In genomic region chr3:64029287-64029686, GRCh38 we compare ENCODE assay signal across 25 cellular contexts.
"Had no signal": no experiment of that assay in that cellular context is flagged by ENCODE, and none has a peak within 500 bp of the region (broad histone marks: within the 10 kb centered on the region; RNA-seq: fewer than 3 reads in every experiment).

No MANE protein-coding gene starts in this region.

- H2AFZ ChIP-seq: hepatocyte had no signal

- DNase-seq: dermis blood vessel endothelial cell; effector memory CD4-positive, alpha-beta T cell; foreskin keratinocyte; heart left ventricle; left cardiac atrium; left lung; mesenchymal stem cell; mucosa of descending colon; naive B cell; nucleus accumbens; sigmoid colon; spleen; stimulated activated naive B cell treated with anti-CD40 and anti-IgM and Interleukin-4, amounts not matched to agents 10 μg/mL and 1 μg/mL and 100 μg/mL, for 72 hours; transverse colon had no signal

- H3K4me2 ChIP-seq: hepatocyte had no signal

- H3K4me3 Mint-ChIP-seq: mesothelial cell of epicardium; naive B cell; natural killer cell treated with Interleukin-12 subunit alpha and Interleukin-12 subunit beta and Interleukin-15 and Interleukin-18, amount 100 ng/mL, for 72 hours; stimulated activated naive B cell treated with anti-CD40 and anti-IgM and Interleukin-4, amounts not matched to agents 10 μg/mL and 1 μg/mL and 100 μg/mL, for 72 hours; stimulated activated naive CD8-positive, alpha-beta T cell treated with anti-CD3 and anti-CD28 coated beads, Interleukin-15, Interleukin-2, amounts not matched to agents 100 ng/mL and 50 ng/mL, for 24 hours had no signal

- H3K36me3 Mint-ChIP-seq: naive B cell; natural killer cell treated with Interleukin-12 subunit alpha and Interleukin-12 subunit beta and Interleukin-15 and Interleukin-18, amount 100 ng/mL, for 72 hours had no signal

- H3K36me3 ChIP-seq: esophagus muscularis mucosa, gastroesophageal sphincter, heart left ventricle, left lung, prostate gland, right atrium auricular region, sigmoid colon, spleen, suprapubic skin, transverse colon, vagina had no signal

- H3K9me3 ChIP-seq: left lung, mucosa of descending colon, prostate gland, right atrium auricular region, sigmoid colon, transverse colon, vagina had no signal

- H3K27me3 ChIP-seq: esophagus muscularis mucosa, foreskin keratinocyte, gastroesophageal sphincter, hepatocyte, right atrium auricular region, sigmoid colon, vagina had no signal

- H3K27ac ChIP-seq: coronary artery, esophagus muscularis mucosa, foreskin keratinocyte, gastroesophageal sphincter, heart left ventricle, hepatocyte, left lung, prostate gland, right atrium auricular region, sigmoid colon, spleen, suprapubic skin, transverse colon, vagina had no signal

- H3K79me2 ChIP-seq: hepatocyte had no signal

- H3K4me3 ChIP-seq: coronary artery, esophagus muscularis mucosa, gastroesophageal sphincter, heart left ventricle, hepatocyte, left lung, mucosa of descending colon, prostate gland, right atrium auricular region, sigmoid colon, spleen, suprapubic skin, transverse colon, vagina had no signal

- H3K4me1 ChIP-seq: prostate gland had no signal

- ATAC-seq: gastroesophageal sphincter; heart left ventricle; left lung; mucosa of descending colon; natural killer cell treated with Interleukin-12 subunit alpha and Interleukin-12 subunit beta and Interleukin-15 and Interleukin-18, amount 100 ng/mL, for 72 hours; stimulated activated naive B cell treated with anti-CD40 and anti-IgM and Interleukin-4, amounts not matched to agents 10 μg/mL and 1 μg/mL and 100 μg/mL, for 72 hours had no signal

- H3K27ac Mint-ChIP-seq: mesothelial cell of epicardium; natural killer cell treated with Interleukin-12 subunit alpha and Interleukin-12 subunit beta and Interleukin-15 and Interleukin-18, amount 100 ng/mL, for 72 hours; stimulated activated naive B cell treated with anti-CD40 and anti-IgM and Interleukin-4, amounts not matched to agents 10 μg/mL and 1 μg/mL and 100 μg/mL, for 72 hours had no signal
